In genomic region chr4:147780137-147780777, GRCh38 we compare ENCODE assay signal across 9 cellular contexts. TPM values are rescaled to one million over a fixed set of nuclear protein-coding genes. Genes with fewer than 3 reads are reported as not detected.
A peak's percentile ranks its signal among the peaks of the same experiment; 100 is the strongest.
DNase-seq lines count a peak whose midpoint lies in the region; ATAC-seq, FAIRE-seq and TF ChIP-seq lines count a peak whose summit lies in the region.
"Had no signal": no experiment of that assay in that cellular context is flagged by ENCODE, and none has a peak within 500 bp of the region (broad histone marks: within the 10 kb centered on the region; RNA-seq: fewer than 3 reads in every experiment).

No MANE protein-coding gene starts in this region.

- CTCF ChIA-PET in GM12878 (lab: Yijun Ruan, JAX) = interaction anchor here (0.6 to 3.5 kb wide), 15 partner anchors 8 to 1489 kb away, joined by 3 to 27 read pairs (median 4); partner anchors contain the start of gene ARHGAP10

- H3K27ac ChIP-seq in right atrium auricular region (peak overlapping the region in 1 of 2 donors; percentile 26), GM12878 (ENCODE audit: control insufficient read depth, insufficient read depth) (peak overlapping the region; percentile 98), foreskin keratinocyte (no peak overlapping the region)

- TF ChIP-seq POLR2A in GM12878 (IDR thresholded peaks at IDR 0.05; ENCODE audit: low read depth, low read length) = peak; percentile 71

- peaks cover 63% of the 10 kb centered on the region for H3K79me2 ChIP-seq in GM12878 (ENCODE audit: control insufficient read depth, insufficient read depth, low read length)

- peak overlapping the region; percentile 65 for H3K9ac ChIP-seq in GM12878 (ENCODE audit: control insufficient read depth, insufficient read depth, low read length)

- SMC1A ChIA-PET in GM12878 (lab: Charles Lee; ENCODE audit: uncharacterized antibody, unreplicated experiment) = interaction anchor here (0.7 to 4.9 kb wide), 24 partner anchors 9 to 86 kb away, joined by 3 to 64 read pairs (median 5); partner anchors contain the start of gene ARHGAP10

- H4K20me1 ChIP-seq in GM12878 (ENCODE audit: control insufficient read depth, insufficient read depth) = no peaks in the 10 kb centered on the region

- intact Hi-C loops in Right ventricle myocardium inferior (cut with DNase I) (no loop called here), GM12878 (cut with micrococcal nuclease; ENCODE audit: unreplicated experiment) (loop anchor here (1.0 kb wide), 1 partner anchor 15 kb away; no protein-coding TSS in a partner anchor)

- 2% methylated on average over 7 of the region's 7 CpGs for WGBS in GM12878 (ENCODE audit: insufficient coverage, insufficient replicate concordance, low lambda C conversion rate, missing lambda C conversion rate)

- H3K4me3 ChIP-seq in right atrium auricular region (no peak overlapping the region), GM12878 (peak overlapping the region; percentile 67; the same call in 1 of the 2 replicates)

- FAIRE-seq in GM12878 (lab: Jason Lieb, UNC) = peak; percentile 75
- FAIRE-seq: endothelial cell of umbilical vein had no signal

- H2AFZ ChIP-seq in GM12878 (ENCODE audit: control insufficient read depth, low read depth, low read length) = peak overlapping the region; percentile 19

- DNase-seq in Right ventricle myocardium inferior (ENCODE audit: missing footprints) (peak; percentile 72), right atrium auricular region (ENCODE audit: low spot score) (no peak), GM12878 (ENCODE audit: low read depth, low spot score) (peak; percentile 86), foreskin keratinocyte (no peak), COLO829 (ENCODE audit: low spot score) (no peak), retina (no peak)
- no peak for DNase-seq in stimulated activated naive CD4-positive, alpha-beta T cell treated with Interleukin-2 at 50 U/mL for 16 hours (lab: John Stamatoyannopoulos, UW)

- H3K4me2 ChIP-seq in GM12878 (ENCODE audit: control insufficient read depth, insufficient read depth) = peak overlapping the region; percentile 89

- H3K27me3 ChIP-seq in right atrium auricular region = no peaks in the 10 kb centered on the region
- no peaks in the 10 kb centered on the region for H3K27me3 ChIP-seq in GM12878 (replicated peaks in 1 of 2; ENCODE audit: control insufficient read depth in 2 of 2, insufficient read depth in 2 of 2, low read length in 1 of 2)
- H3K27me3 ChIP-seq in foreskin keratinocyte = no peaks in the 10 kb centered on the region

- no peak for TF ChIP-seq RAD21 in GM12878 (IDR thresholded peaks at IDR 0.05; ENCODE audit: insufficient read depth, low read depth, low read length)

- in situ Hi-C loops in GM12878 (cut with MboI) = no loop called here

- TF ChIP-seq CTCF in right atrium auricular region (IDR thresholded peaks at IDR 0.05) (no peak), GM12878 (IDR thresholded peaks at IDR 0.05 in 2 of 3, conservative IDR thresholded peaks at IDR 0.05 in 1 of 3; ENCODE audit: control insufficient read depth in 2 of 3, extremely low read depth in 1 of 3, insufficient read depth in 1 of 3, low read depth in 3 of 3, low read length in 3 of 3) (no peak), foreskin keratinocyte (conservative IDR thresholded peaks at IDR 0.05) (no peak)

- POLR2A ChIA-PET in GM12878 (lab: Charles Lee) = interaction anchor here (0.8 to 3.6 kb wide), 10 partner anchors 9 to 59 kb away, joined by 3 to 46 read pairs (median 4); partner anchors contain the start of gene ARHGAP10

- RAD21 ChIA-PET in GM12878 (lab: Charles Lee; ENCODE audit: unreplicated experiment) = interaction anchor here (0.8 to 2.8 kb wide), 19 partner anchors 9 to 89 kb away, joined by 3 to 26 read pairs (median 5); partner anchors contain the start of gene ARHGAP10

- ATAC-seq in Right ventricle myocardium inferior = peak; percentile 60
- ATAC-seq in HG03060 (IDR thresholded peaks at IDR 0.05; ENCODE audit: low read depth, unreplicated experiment) = peak; percentile 70
- ATAC-seq in GM12878 = peak; percentile 84
- ATAC-seq in foreskin keratinocyte = no peak

- H3K9me3 ChIP-seq in right atrium auricular region = no peaks in the 10 kb centered on the region
- H3K9me3 ChIP-seq in GM12878 (replicated peaks; ENCODE audit: control insufficient read depth, insufficient read depth, low read length) = no peaks in the 10 kb centered on the region

- no peaks in the 10 kb centered on the region for H3K36me3 ChIP-seq in right atrium auricular region
- H3K36me3 ChIP-seq in GM12878 (ENCODE audit: control insufficient read depth in 2 of 2, insufficient read depth in 2 of 2, low read length in 1 of 2) = no peaks in the 10 kb centered on the region; a peak in 1 of 4 replicates

- TF ChIP-seq EP300 in GM12878 (IDR thresholded peaks at IDR 0.05; ENCODE audit: borderline replicate concordance in 1 of 2, control insufficient read depth in 1 of 2, low read depth in 2 of 2, low read length in 2 of 2) = peak; percentile 8 to 61; a peak in 1 of 4 replicates

- BruUV-seq in GM12878 (replicated peaks; lab: Mats Ljungman, UMichigan) = no TSS peak

- peaks cover 0 to 60% of the 10 kb centered on the region in 2 donors for H3K4me1 ChIP-seq in right atrium auricular region
- H3K4me1 ChIP-seq in GM12878 (ENCODE audit: control insufficient read depth, insufficient read depth, low read length) = peaks cover 44% of the 10 kb centered on the region
- H3K4me1 ChIP-seq in foreskin keratinocyte = peaks cover 28% of the 10 kb centered on the region

TF ChIP-seq in GM12878, 131 proteins besides CTCF, POLR2A, EP300 and RAD21 (continues in another document):
- peak; percentile 29; the same call in 1 of the 2 replicates for TF ChIP-seq TCF7 (IDR thresholded peaks at IDR 0.05; ENCODE audit: borderline replicate concordance)
- TF ChIP-seq NR2F1 (conservative IDR thresholded peaks at IDR 0.05) = peak; percentile 44; the same call in 1 of the 2 replicates
- TF ChIP-seq TCF3 (IDR thresholded peaks at IDR 0.05; ENCODE audit: borderline replicate concordance, insufficient read depth, low read depth, low read length) = 0 out of 2 replicates have a peak, but pooled peaks have one; percentile 42
- TF ChIP-seq PBX3 (IDR thresholded peaks at IDR 0.05; ENCODE audit: insufficient replicate concordance, low read depth, low read length) = peak; percentile 4
- TF ChIP-seq POU2F2 (IDR thresholded peaks at IDR 0.05; ENCODE audit: borderline replicate concordance, low read depth, low read length) = peak; percentile 93
- TF ChIP-seq MAX (IDR thresholded peaks at IDR 0.05; ENCODE audit: low read depth, low read length) = peak; percentile 12; the same call in 1 of the 2 replicates
- peak; percentile 91 for TF ChIP-seq EED (IDR thresholded peaks at IDR 0.05; ENCODE audit: low read depth)
- TF ChIP-seq MYB (IDR thresholded peaks at IDR 0.05; ENCODE audit: borderline replicate concordance, low read depth, low read length) = no peak
- TF ChIP-seq CHD2 (IDR thresholded peaks at IDR 0.05; ENCODE audit: borderline replicate concordance, low read depth, low read length) = peak; percentile 59; the same call in 1 of the 2 replicates
- peak; percentile 45 for TF ChIP-seq RELA (IDR thresholded peaks at IDR 0.05; ENCODE audit: borderline replicate concordance, partially characterized antibody)
- peak; percentile 7; the same call in 1 of the 2 replicates for TF ChIP-seq SMC3 (IDR thresholded peaks at IDR 0.05; ENCODE audit: borderline replicate concordance, low read length)
- TF ChIP-seq FOXM1 (IDR thresholded peaks at IDR 0.05; ENCODE audit: low read depth, low read length) = peak; percentile 21; the same call in 1 of the 2 replicates
- peak; percentile 62; the same call in 1 of the 2 replicates for TF ChIP-seq PAX5 (IDR thresholded peaks at IDR 0.05; ENCODE audit: borderline replicate concordance, low read depth, low read length)
- peak; percentile 54; the same call in 1 of the 2 replicates for TF ChIP-seq NBN (IDR thresholded peaks at IDR 0.05)
- TF ChIP-seq WRNIP1 (IDR thresholded peaks at IDR 0.05; ENCODE audit: borderline replicate concordance, low read depth, low read length) = 0 out of 2 replicates have a peak, but pooled peaks have one; percentile 28
- peak; percentile 53 for TF ChIP-seq MEF2B (IDR thresholded peaks at IDR 0.05; ENCODE audit: partially characterized antibody, poor library complexity, severe bottlenecking)
- peak; percentile 77 for TF ChIP-seq NFIC (IDR thresholded peaks at IDR 0.05; ENCODE audit: low read depth, low read length)

RNA-seq across cellular contexts. Expression of gene ARHGAP10, which starts 48.4 kb away (rescaled TPM):
- total RNA-seq in Right ventricle myocardium inferior (71.8 TPM), right atrium auricular region (10 to 100 TPM; 36.1 to 43.5 TPM), GM12878 (2014; rRNA removed) (16.2 and 19.8 TPM in 2 replicates), GM12878 (2014; rRNA removed; fragmentation: Illumina TruSeq; extraction: Trizol) (20.9 and 23.2 TPM in 2 replicates), GM12878 (2021) (22.6 and 23.4 TPM in 2 replicates), foreskin keratinocyte (25.9 and 26.9 TPM in 2 replicates)
- total RNA-seq in GM12878 (2013; cell fraction: nucleolus; rRNA removed) = 220 and 233 TPM in 2 replicates
- 17.2 TPM for polyA plus RNA-seq in GM12878 (2011; ENCODE audit: low read depth)
- polyA plus RNA-seq in GM12878 (2011; rRNA removed) (9.6 and 13.3 TPM in 2 replicates), GM12878 (2014; fragmentation: Illumina TruSeq; extraction: Trizol) (17.7 and 18.2 TPM in 2 replicates), GM12878 (2014; fragmentation: Nextera tagmentation; extraction: Ambion mirVana) (1 to 10 TPM; 1.3 to 4.5 TPM), GM12878 (2014; rRNA removed) (14.2 and 14.5 TPM in 2 replicates), GM12878 (2016; fragmentation: Nextera tagmentation; extraction: Ambion mirVana) (10 to 100 TPM; 24.0 to 25.8 TPM), foreskin keratinocyte (18.2 and 18.8 TPM in 2 replicates)
- polyA plus RNA-seq in GM12878 (2011; cell fraction: cytosol; rRNA removed) = 9.3 and 10.7 TPM in 2 replicates
- 19.6 and 20.4 TPM in 2 replicates for polyA plus RNA-seq in GM12878 (2011; cell fraction: nucleus; rRNA removed)
- 15.2 and 18.9 TPM in 2 replicates for polyA plus RNA-seq in GM12878 (2012)
- 21.9 and 25.0 TPM in 2 replicates for polyA minus RNA-seq in GM12878 (2011; rRNA and poly(A)+ RNA removed)
- 6.1 and 7.2 TPM in 2 replicates for polyA minus RNA-seq in GM12878 (2011; cell fraction: cytosol; rRNA and poly(A)+ RNA removed)
- polyA minus RNA-seq in GM12878 (2011; cell fraction: nucleus; rRNA and poly(A)+ RNA removed) = 46.3 and 78.8 TPM in 2 replicates

Comparison
In these comparisons a context has a peak if more than half of its experiments do, and no peak if none do; other contexts are left out.
1. DNase-seq: peak in Right ventricle myocardium inferior (single experiment) and GM12878 (single experiment); none in right atrium auricular region (single experiment), stimulated activated naive CD4-positive, alpha-beta T cell treated with Interleukin-2 at 50 U/mL for 16 hours (single experiment), foreskin keratinocyte (0 of 2), COLO829 (single experiment) and retina (single experiment).